In the genomic region with DNA sequence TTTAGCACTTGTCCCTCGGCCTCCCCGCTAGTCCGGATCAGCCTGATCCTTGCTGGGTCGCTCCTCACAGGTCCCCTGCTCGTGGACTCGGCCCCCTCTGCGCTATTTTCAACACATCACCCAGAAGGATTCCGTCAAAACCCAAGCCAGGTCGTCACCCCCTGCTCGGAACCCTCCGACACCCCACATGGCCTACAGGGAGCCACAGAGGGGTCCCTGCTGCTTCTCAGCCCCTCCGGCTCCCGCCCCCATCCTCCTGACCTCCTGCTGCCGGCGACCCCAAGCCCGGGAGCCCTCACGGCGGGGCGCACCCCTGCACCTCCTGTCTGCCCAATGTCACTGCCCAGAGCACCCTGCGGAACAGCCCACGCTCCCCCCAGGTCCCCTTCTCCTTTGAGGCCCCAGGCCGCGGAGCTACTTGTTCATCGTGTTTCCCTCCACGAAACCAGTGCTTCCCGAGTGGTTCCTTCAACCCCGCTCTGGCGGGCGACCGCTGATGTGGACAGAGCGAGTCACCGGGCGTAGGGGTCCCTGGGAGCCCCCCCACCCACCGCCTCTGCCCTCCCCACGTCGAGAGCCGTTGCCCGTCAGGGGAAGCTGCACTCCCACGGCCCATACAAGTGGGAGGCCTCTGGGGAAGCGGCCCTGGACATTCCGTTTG, we compare ENCODE assay signal across 9 cellular contexts. TPM values are rescaled to one million over a fixed set of nuclear protein-coding genes. Genes with fewer than 3 reads are reported as not detected.
DNase-seq lines count a peak whose midpoint lies in the region; ATAC-seq and TF ChIP-seq lines count a peak whose summit lies in the region.
"Had no signal": no experiment of that assay in that cellular context is flagged by ENCODE, and none has a peak within 500 bp of the region (broad histone marks: within the 10 kb centered on the region; RNA-seq: fewer than 3 reads in every experiment).

No MANE protein-coding gene starts in this region.

- H3K27me3 ChIP-seq in HUES6 (ENCODE audit: control insufficient read depth, insufficient read depth, low read length) (no peaks in the 10 kb centered on the region), duodenal mucosa (ENCODE audit: control insufficient read depth in 1 of 2, insufficient read depth in 2 of 2, low read length in 2 of 2) (no peaks in the 10 kb centered on the region), right lobe of liver (no peaks in the 10 kb centered on the region), spleen (replicated peaks in 1 of 7) (peaks cover 0 to 13% (median 0%) of the 10 kb centered on the region in 7 donors)

- TF ChIP-seq CTCF in right lobe of liver (IDR thresholded peaks at IDR 0.05) (no peak), spleen (IDR thresholded peaks at IDR 0.05 in 8 of 11, conservative IDR thresholded peaks at IDR 0.05 in 3 of 11) (no peak)

- no peak for ATAC-seq in right lobe of liver
- ATAC-seq in HG03135 (IDR thresholded peaks at IDR 0.05; ENCODE audit: unreplicated experiment) = no peak
- ATAC-seq in GM18505 (IDR thresholded peaks at IDR 0.05; ENCODE audit: unreplicated experiment) = no peak
- ATAC-seq in SK-N-SH treated with all-trans-retinoic acid at 6 μM for 48 hours = no peak
- no peak for ATAC-seq in HG03457 (IDR thresholded peaks at IDR 0.05; ENCODE audit: unreplicated experiment)

- H3K4me3 ChIP-seq in HUES6 (ENCODE audit: low read depth, low read length) = peak overlapping the region; percentile 73
- peak overlapping the region; percentile 29 to 36 for H3K4me3 ChIP-seq in duodenal mucosa (ENCODE audit: low read depth in 1 of 2, low read length in 2 of 2)
- H3K4me3 ChIP-seq in right lobe of liver = peak overlapping the region; percentile 36 to 44 (median 41)
- H3K4me3 ChIP-seq in spleen = peak overlapping the region; percentile 39 to 74 (median 46)

- DNase-seq in right lobe of liver = no peak
- peak; percentile 52 for DNase-seq in spleen
- DNase-seq: activated T-cell treated with anti-CD3 and anti-CD28 coated beads, Interleukin-2, amount 50 U/mL, for 4 hours had no signal

- 58% methylated on average over 15 of the region's 41 CpGs for WGBS in right lobe of liver (ENCODE audit: insufficient coverage, low coverage, low lambda C conversion rate, missing lambda C conversion rate)
- WGBS in spleen, 5 donors = 55 to 70% (median 57%) methylated on average over 36 to 41 of the region's 41 CpGs

- H3K9ac ChIP-seq in HUES6 (ENCODE audit: low read length) (peak overlapping the region; percentile 97), duodenal mucosa (ENCODE audit: low read depth in 1 of 2, low read length in 2 of 2) (peak overlapping the region in 1 of 2 donors; percentile 4)

- H3K4me1 ChIP-seq in HUES6 (ENCODE audit: control insufficient read depth, insufficient read depth, low read length) (peaks cover 33% of the 10 kb centered on the region), duodenal mucosa (ENCODE audit: control insufficient read depth in 1 of 2, insufficient read depth in 2 of 2, low read length in 2 of 2) (peaks cover 13 to 22% of the 10 kb centered on the region in 2 donors), right lobe of liver (no peaks in the 10 kb centered on the region), spleen (peaks cover 0 to 59% (median 37%) of the 10 kb centered on the region in 6 donors)

- TF ChIP-seq POLR2A in right lobe of liver (IDR thresholded peaks at IDR 0.05) = no peak
- no peak for TF ChIP-seq POLR2A in spleen (IDR thresholded peaks at IDR 0.05)
- TF ChIP-seq POLR2A in GM18505 (IDR thresholded peaks at IDR 0.05; ENCODE audit: borderline replicate concordance, extremely low read depth, insufficient read depth, insufficient read length) = no peak

- H3K27ac ChIP-seq in HUES6 (ENCODE audit: low read depth, low read length) (peak overlapping the region; percentile 88; the same call in 1 of the 2 replicates), duodenal mucosa (ENCODE audit: low read depth, low read length) (peak overlapping the region; percentile 66), right lobe of liver (peak overlapping the region; percentile 15 to 57 (median 33)), spleen (peak overlapping the region; percentile 24 to 86 (median 80))

- H3K36me3 ChIP-seq in HUES6 (ENCODE audit: control insufficient read depth, insufficient read depth, low read length) = peaks cover 13% of the 10 kb centered on the region; the same call in 1 of the 2 replicates
- no peaks in the 10 kb centered on the region for H3K36me3 ChIP-seq in duodenal mucosa (ENCODE audit: control insufficient read depth in 1 of 2, insufficient read depth in 2 of 2, low read length in 2 of 2)
- no peaks in the 10 kb centered on the region for H3K36me3 ChIP-seq in right lobe of liver
- H3K36me3 ChIP-seq in spleen = peaks cover 0 to 11% (median 0%) of the 10 kb centered on the region in 6 donors

- no peaks in the 10 kb centered on the region for H3K9me3 ChIP-seq in HUES6 (ENCODE audit: control insufficient read depth, insufficient read depth, low read depth, low read length)
- no peaks in the 10 kb centered on the region for H3K9me3 ChIP-seq in duodenal mucosa (ENCODE audit: control insufficient read depth in 1 of 2, low read length in 2 of 2)
- no peaks in the 10 kb centered on the region for H3K9me3 ChIP-seq in right lobe of liver
- H3K9me3 ChIP-seq in spleen = no peaks in the 10 kb centered on the region

- intact Hi-C loops in right lobe of liver (cut with DNase I) (no loop called here), spleen (cut with DNase I; ENCODE audit: low total_unique reads) (no loop called here)

TF ChIP-seq in SK-N-SH treated with all-trans-retinoic acid at 6 μM for 48 hours, 23 proteins besides CTCF, POLR2A, EP300 and RAD21:
- TF ChIP-seq TCF4 (CRISPR knock-in tag; IDR thresholded peaks at IDR 0.05; ENCODE audit: borderline replicate concordance) = no peak
- TF ChIP-seq TOX (CRISPR knock-in tag; IDR thresholded peaks at IDR 0.05; ENCODE audit: borderline replicate concordance) = no peak
- no peak for TF ChIP-seq ARNTL (CRISPR knock-in tag; IDR thresholded peaks at IDR 0.05; ENCODE audit: borderline replicate concordance, low read depth)
- no peak for TF ChIP-seq ZFP30 (CRISPR knock-in tag; IDR thresholded peaks at IDR 0.05)
- no peak for TF ChIP-seq ZNF70 (CRISPR knock-in tag; IDR thresholded peaks at IDR 0.05)
- TF ChIP-seq CSRNP3 (CRISPR knock-in tag; IDR thresholded peaks at IDR 0.05) = no peak
- no peak for TF ChIP-seq CREB5 (CRISPR knock-in tag; IDR thresholded peaks at IDR 0.05; ENCODE audit: low read depth)
- no peak for TF ChIP-seq BACH2 (CRISPR knock-in tag; IDR thresholded peaks at IDR 0.05; ENCODE audit: borderline replicate concordance)
- TF ChIP-seq ISL1 (CRISPR knock-in tag; IDR thresholded peaks at IDR 0.05) = no peak
- TF ChIP-seq OSR1 (CRISPR knock-in tag; IDR thresholded peaks at IDR 0.05) = no peak

RNA-seq across cellular contexts. Expression of gene MYL9, which starts 0.6 kb away (rescaled TPM):
- total RNA-seq in right lobe of liver (10 to 100 TPM in 4 of 6 experiments, 1 to 10 TPM in 2; 7.7 to 44.2 (median 18.1) TPM), spleen (100 to 1,000 TPM in 3 of 7 donors, 10 to 100 TPM in 4; 30.4 to 369 (median 86.3) TPM)
- 100 to 1,000 TPM in 1 of 3 donors, 10 to 100 TPM in 2; 56.3 to 154 (median 80.1) TPM for polyA plus RNA-seq in spleen

RNA-seq across cellular contexts. Expression of gene TGIF2, which starts 32.7 kb away (rescaled TPM):
- total RNA-seq in right lobe of liver (1 to 10 TPM; 3.2 to 7.8 (median 5.9) TPM), spleen (10 to 100 TPM; 23.3 to 38.2 (median 30.1) TPM)
- polyA plus RNA-seq in spleen = 10 to 100 TPM; 13.6 to 20.8 (median 14.3) TPM

Comparison
In these comparisons a context has a peak if more than half of its experiments do, and no peak if none do; other contexts are left out.
1. H3K27ac ChIP-seq: peak in every context shown above with its lines; median percentile 88 in HUES6; 80 in spleen; 66 in duodenal mucosa; 33 in right lobe of liver.